In the genomic region with DNA sequence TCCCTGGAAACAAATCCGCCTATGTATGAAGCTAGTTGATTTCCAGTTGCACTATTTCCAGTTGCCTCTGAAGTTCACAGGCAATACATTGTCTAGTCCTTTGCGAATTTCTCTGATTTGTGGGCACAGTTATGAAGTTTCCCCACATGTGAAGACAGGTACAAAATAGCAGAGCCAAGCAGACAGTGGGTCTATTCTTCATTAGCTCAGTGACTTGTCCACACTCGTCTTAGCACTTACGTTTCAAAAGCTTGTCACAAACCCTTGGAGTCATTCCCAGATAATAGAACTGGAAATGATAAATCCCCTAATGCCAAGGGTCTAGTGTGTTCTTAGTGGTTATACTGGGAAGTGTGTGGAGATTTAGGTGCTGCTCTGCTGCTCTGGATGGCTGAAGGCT, we compare ENCODE assay signal across 1 cellular context.
TF ChIP-seq lines count a peak whose summit lies in the region.

No MANE protein-coding gene starts in this region.

TF ChIP-seq in GM12878, 131 proteins besides CTCF, POLR2A, EP300 and RAD21:
- TF ChIP-seq SRF (IDR thresholded peaks at IDR 0.05; ENCODE audit: low read depth in 2 of 2, low read length in 2 of 2) (no peak), FOS (IDR thresholded peaks at IDR 0.05; ENCODE audit: borderline replicate concordance, extremely low read depth, insufficient read length) (no peak), RUNX3 (IDR thresholded peaks at IDR 0.05; ENCODE audit: low read length) (no peak), FOXK2 (IDR thresholded peaks at IDR 0.05) (no peak), IKZF1 (conservative IDR thresholded peaks at IDR 0.05) (no peak), BCL11A (IDR thresholded peaks at IDR 0.05; ENCODE audit: low read depth, low read length) (no peak), POU2F2 (IDR thresholded peaks at IDR 0.05; ENCODE audit: borderline replicate concordance, low read depth, low read length) (no peak), EGR1 (IDR thresholded peaks at IDR 0.05; ENCODE audit: borderline replicate concordance in 1 of 2, low read depth in 2 of 2, low read length in 2 of 2) (no peak), SIX5 (IDR thresholded peaks at IDR 0.05; ENCODE audit: low read depth, low read length, severe bottlenecking) (no peak)
- TF ChIP-seq, protein P1, sequence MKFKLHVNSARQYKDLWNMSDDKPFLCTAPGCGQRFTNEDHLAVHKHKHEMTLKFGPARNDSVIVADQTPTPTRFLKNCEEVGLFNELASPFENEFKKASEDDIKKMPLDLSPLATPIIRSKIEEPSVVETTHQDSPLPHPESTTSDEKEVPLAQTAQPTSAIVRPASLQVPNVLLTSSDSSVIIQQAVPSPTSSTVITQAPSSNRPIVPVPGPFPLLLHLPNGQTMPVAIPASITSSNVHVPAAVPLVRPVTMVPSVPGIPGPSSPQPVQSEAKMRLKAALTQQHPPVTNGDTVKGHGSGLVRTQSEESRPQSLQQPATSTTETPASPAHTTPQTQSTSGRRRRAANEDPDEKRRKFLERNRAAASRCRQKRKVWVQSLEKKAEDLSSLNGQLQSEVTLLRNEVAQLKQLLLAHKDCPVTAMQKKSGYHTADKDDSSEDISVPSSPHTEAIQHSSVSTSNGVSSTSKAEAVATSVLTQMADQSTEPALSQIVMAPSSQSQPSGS (IDR thresholded peaks at IDR 0.05; ENCODE audit: low read length), result no peak
- TF ChIP-seq, protein P2, sequence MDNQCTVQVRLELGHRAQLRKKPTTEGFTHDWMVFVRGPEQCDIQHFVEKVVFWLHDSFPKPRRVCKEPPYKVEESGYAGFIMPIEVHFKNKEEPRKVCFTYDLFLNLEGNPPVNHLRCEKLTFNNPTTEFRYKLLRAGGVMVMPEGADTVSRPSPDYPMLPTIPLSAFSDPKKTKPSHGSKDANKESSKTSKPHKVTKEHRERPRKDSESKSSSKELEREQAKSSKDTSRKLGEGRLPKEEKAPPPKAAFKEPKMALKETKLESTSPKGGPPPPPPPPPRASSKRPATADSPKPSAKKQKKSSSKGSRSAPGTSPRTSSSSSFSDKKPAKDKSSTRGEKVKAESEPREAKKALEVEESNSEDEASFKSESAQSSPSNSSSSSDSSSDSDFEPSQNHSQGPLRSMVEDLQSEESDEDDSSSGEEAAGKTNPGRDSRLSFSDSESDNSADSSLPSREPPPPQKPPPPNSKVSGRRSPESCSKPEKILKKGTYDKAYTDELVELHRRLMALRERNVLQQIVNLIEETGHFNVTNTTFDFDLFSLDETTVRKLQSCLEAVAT (IDR thresholded peaks at IDR 0.05), result no peak
